In genomic region chr14:94173471-94173884, GRCh38 we compare ENCODE assay signal across 9 cellular contexts. TPM values are rescaled to one million over a fixed set of nuclear protein-coding genes. Genes with fewer than 3 reads are reported as not detected.
A peak's percentile ranks its signal among the peaks of the same experiment; 100 is the strongest.
DNase-seq lines count a peak whose midpoint lies in the region; ATAC-seq, FAIRE-seq and TF ChIP-seq lines count a peak whose summit lies in the region.
"Had no signal": no experiment of that assay in that cellular context is flagged by ENCODE, and none has a peak within 500 bp of the region (broad histone marks: within the 10 kb centered on the region; RNA-seq: fewer than 3 reads in every experiment).

No MANE protein-coding gene starts in this region.

- peak overlapping the region in 10 of 11 experiments; percentile 38 to 67 (median 52); a peak in 13 of 22 replicates for H3K27ac ChIP-seq in BLaER1 treated with 17β-estradiol and CSF1 and Interleukin-3, amounts not matched to agents 10 nM and 100 nM
- H3K27ac ChIP-seq in keratinocyte (ENCODE audit: control insufficient read depth, insufficient read depth, low read length): peak overlapping the region; percentile 64
- H3K27ac ChIP-seq in subcutaneous abdominal adipose tissue (ENCODE audit: low read depth, low read length): no peak overlapping the region

- no peaks in the 10 kb centered on the region for H3K9me1 ChIP-seq in keratinocyte (ENCODE audit: control insufficient read depth, extremely low read depth, insufficient read depth, low read length)

- peak; percentile 12 for ATAC-seq in HG02943 (IDR thresholded peaks at IDR 0.05; ENCODE audit: low read depth, unreplicated experiment)
- ATAC-seq in activated naive CD8-positive, alpha-beta T cell treated with anti-CD3 and anti-CD28 coated beads, Interleukin-2, amount 50 U/mL, for 24 hours: no peak

- H3K27me3 ChIP-seq in BLaER1 treated with 17β-estradiol and CSF1 and Interleukin-3, amounts not matched to agents 10 nM and 100 nM: peaks cover 40 to 58% (median 48%) of the 10 kb centered on the region in 11 experiments
- no peaks in the 10 kb centered on the region for H3K27me3 ChIP-seq in keratinocyte (ENCODE audit: control insufficient read depth, extremely low read depth, insufficient read depth, low read length)
- peaks cover 0 to 22% (median 17%) of the 10 kb centered on the region in 5 donors for H3K27me3 ChIP-seq in subcutaneous abdominal adipose tissue (ENCODE audit: control insufficient read depth in 5 of 5, insufficient read depth in 4 of 5, low read length in 5 of 5)

- peaks cover 29% of the 10 kb centered on the region for H3K4me1 Mint-ChIP-seq in activated naive CD8-positive, alpha-beta T cell treated with anti-CD3 and anti-CD28 coated beads, Interleukin-2, amount 50 U/mL, for 24 hours

- FAIRE-seq in keratinocyte (lab: Jason Lieb, UNC): no peak
- FAIRE-seq in D721Med (lab: Jason Lieb, UNC): no peak
- FAIRE-seq: islet of Langerhans had no signal

- H3K79me2 ChIP-seq in keratinocyte (ENCODE audit: control insufficient read depth, insufficient read depth, low read length): peaks cover 2% of the 10 kb centered on the region

- dilution Hi-C loops in keratinocyte (cut with MboI; ENCODE audit: extremely low pct_ligation_motif_present, low sequenced_read_pairs): no loop called here

- peak overlapping the region; percentile 81 to 97 (median 91) for H3K4me2 ChIP-seq in BLaER1 treated with 17β-estradiol and CSF1 and Interleukin-3, amounts not matched to agents 10 nM and 100 nM
- peak overlapping the region; percentile 83 for H3K4me2 ChIP-seq in keratinocyte (ENCODE audit: control insufficient read depth, extremely low read depth, insufficient read depth, low read depth, low read length)

- no peaks in the 10 kb centered on the region for H3K9me3 Mint-ChIP-seq in activated naive CD8-positive, alpha-beta T cell treated with anti-CD3 and anti-CD28 coated beads, Interleukin-2, amount 50 U/mL, for 24 hours

- TF ChIP-seq CTCF in keratinocyte (optimal IDR thresholded peaks at IDR 0.05 in 1 of 3, IDR thresholded peaks at IDR 0.05 in 1 of 3, conservative IDR thresholded peaks at IDR 0.05 in 1 of 3; ENCODE audit: extremely low read depth in 1 of 3, insufficient read depth in 2 of 3, low read length in 3 of 3) (no peak), D721Med (IDR thresholded peaks at IDR 0.05; ENCODE audit: insufficient read depth, missing control alignments) (no peak)

- H3K4me3 ChIP-seq in BLaER1 treated with 17β-estradiol and CSF1 and Interleukin-3, amounts not matched to agents 10 nM and 100 nM: peak overlapping the region; percentile 67 to 78 (median 71)
- peak overlapping the region; percentile 53 to 94 (median 69) for H3K4me3 ChIP-seq in keratinocyte (ENCODE audit: control insufficient read depth in 2 of 3, extremely low read depth in 1 of 3, insufficient read depth in 2 of 3, low read depth in 1 of 3, low read length in 3 of 3)
- H3K4me3 ChIP-seq in subcutaneous abdominal adipose tissue (ENCODE audit: low read depth in 1 of 5, low read length in 5 of 5): peak overlapping the region; percentile 29 to 69 (median 57)

- H3K9ac ChIP-seq in BLaER1 treated with 17β-estradiol and CSF1 and Interleukin-3, amounts not matched to agents 10 nM and 100 nM: peak overlapping the region; percentile 58 to 78 (median 73); a peak in 20 of 22 replicates
- H3K9ac ChIP-seq in keratinocyte (ENCODE audit: control insufficient read depth, extremely low read depth, insufficient read depth, low read length) (peak overlapping the region; percentile 70), subcutaneous abdominal adipose tissue (ENCODE audit: low read length in 5 of 5) (peak overlapping the region in 3 of 5 donors; percentile 36 to 77 (median 44))

- H3K36me3 ChIP-seq in BLaER1 treated with 17β-estradiol and CSF1 and Interleukin-3, amounts not matched to agents 10 nM and 100 nM: no peaks in the 10 kb centered on the region
- no peaks in the 10 kb centered on the region for H3K36me3 ChIP-seq in keratinocyte (ENCODE audit: control insufficient read depth in 2 of 2, extremely low read depth in 1 of 2, insufficient read depth in 2 of 2, low read length in 2 of 2)
- no peaks in the 10 kb centered on the region for H3K36me3 ChIP-seq in subcutaneous abdominal adipose tissue (ENCODE audit: control insufficient read depth in 5 of 5, insufficient read depth in 5 of 5, low read length in 5 of 5)

- no peak for DNase-seq in activated naive CD8-positive, alpha-beta T cell treated with anti-CD3 and anti-CD28 coated beads, Interleukin-2, amount 50 U/mL, for 24 hours
- DNase-seq in keratinocyte (ENCODE audit: low read depth, low spot score) (no peak), D721Med (ENCODE audit: insufficient read length, low spot score) (no peak), NCI-H226 (no peak)
- no peak for DNase-seq in stimulated activated CD4-positive, alpha-beta T cell treated with anti-CD3 and anti-CD28 coated beads, Interleukin-4, amount 100 ng/mL, for 24 hours

- peaks cover 0 to 17% (median 7%) of the 10 kb centered on the region in 10 experiments; a peak in 14 of 20 replicates for H3K4me1 ChIP-seq in BLaER1 treated with 17β-estradiol and CSF1 and Interleukin-3, amounts not matched to agents 10 nM and 100 nM
- H3K4me1 ChIP-seq in keratinocyte (ENCODE audit: control insufficient read depth, extremely low read depth, insufficient read depth, low read length): peaks cover 31% of the 10 kb centered on the region
- H3K4me1 ChIP-seq in subcutaneous abdominal adipose tissue (ENCODE audit: control insufficient read depth in 5 of 5, insufficient read depth in 5 of 5, low read length in 5 of 5): peaks cover 0 to 20% (median 15%) of the 10 kb centered on the region in 5 donors

- H4K20me1 ChIP-seq in BLaER1 treated with 17β-estradiol and CSF1 and Interleukin-3, amounts not matched to agents 10 nM and 100 nM: peaks cover 0 to 24% (median 0%) of the 10 kb centered on the region in 11 experiments; a peak in 7 of 22 replicates
- H4K20me1 ChIP-seq in keratinocyte (ENCODE audit: control insufficient read depth, extremely low read depth, insufficient read depth, low read length): no peaks in the 10 kb centered on the region

- no peaks in the 10 kb centered on the region for H3K36me3 Mint-ChIP-seq in activated naive CD8-positive, alpha-beta T cell treated with anti-CD3 and anti-CD28 coated beads, Interleukin-2, amount 50 U/mL, for 24 hours (ENCODE audit: low read depth)

- peak overlapping the region; percentile 64 for H3K4me3 Mint-ChIP-seq in activated naive CD8-positive, alpha-beta T cell treated with anti-CD3 and anti-CD28 coated beads, Interleukin-2, amount 50 U/mL, for 24 hours

- H3K27ac Mint-ChIP-seq in activated naive CD8-positive, alpha-beta T cell treated with anti-CD3 and anti-CD28 coated beads, Interleukin-2, amount 50 U/mL, for 24 hours: peak overlapping the region; percentile 50

- peaks cover 41% of the 10 kb centered on the region for H3K27me3 Mint-ChIP-seq in activated naive CD8-positive, alpha-beta T cell treated with anti-CD3 and anti-CD28 coated beads, Interleukin-2, amount 50 U/mL, for 24 hours

- no peaks in the 10 kb centered on the region for H3K9me3 ChIP-seq in BLaER1 treated with 17β-estradiol and CSF1 and Interleukin-3, amounts not matched to agents 10 nM and 100 nM (replicated peaks in 1 of 11)
- no peaks in the 10 kb centered on the region for H3K9me3 ChIP-seq in keratinocyte (ENCODE audit: control insufficient read depth, low read depth, low read length)
- H3K9me3 ChIP-seq in subcutaneous abdominal adipose tissue (ENCODE audit: control insufficient read depth in 5 of 5, low read length in 5 of 5): peaks cover 0 to 3% (median 0%) of the 10 kb centered on the region in 5 donors

- peak overlapping the region; percentile 62 for H2AFZ ChIP-seq in keratinocyte (ENCODE audit: control insufficient read depth, low read length)

RNA-seq across cellular contexts. Expression of gene PPP4R4, which starts 0.6 kb away (rescaled TPM):
- polyA plus RNA-seq in keratinocyte: 8.1 to 9.0 TPM (median 8.9 TPM) in 3 replicates
- 3.3 TPM for polyA plus RNA-seq in keratinocyte (2011; ENCODE audit: low read depth)
- 5.8 and 7.2 TPM in 2 replicates for polyA plus RNA-seq in keratinocyte (2011; cell fraction: cytosol; rRNA removed)
- polyA plus RNA-seq in keratinocyte (2011; cell fraction: nucleus; rRNA removed): 8.4 and 10.8 TPM in 2 replicates
- 4.3 and 5.0 TPM in 2 replicates for polyA plus RNA-seq in keratinocyte (2012; ENCODE audit: low replicate concordance)
- polyA minus RNA-seq in keratinocyte: 11.9 to 22.0 TPM (median 16.6 TPM) in 3 replicates
- polyA minus RNA-seq in keratinocyte (2011; cell fraction: cytosol; rRNA and poly(A)+ RNA removed): 3.1 TPM
- polyA minus RNA-seq in keratinocyte (2011; cell fraction: nucleus; rRNA and poly(A)+ RNA removed): 18.1 and 22.1 TPM in 2 replicates

RNA-seq across cellular contexts. Expression of gene IFI27L2, which starts 44.1 kb away (rescaled TPM):
- polyA plus RNA-seq in keratinocyte: 67.5 to 179 TPM (median 82.2 TPM) in 3 replicates
- polyA plus RNA-seq in keratinocyte (2011; ENCODE audit: low read depth): 13.2 TPM
- 69.1 and 147 TPM in 2 replicates for polyA plus RNA-seq in keratinocyte (2011; cell fraction: cytosol; rRNA removed)
- polyA plus RNA-seq in keratinocyte (2011; cell fraction: nucleus; rRNA removed): 49.5 and 57.5 TPM in 2 replicates
- 92.1 and 193 TPM in 2 replicates for polyA plus RNA-seq in keratinocyte (2012; ENCODE audit: low replicate concordance)
- 32.7 to 59.4 TPM (median 35.4 TPM) in 3 replicates for polyA minus RNA-seq in keratinocyte
- 191 TPM for polyA minus RNA-seq in keratinocyte (2011; cell fraction: cytosol; rRNA and poly(A)+ RNA removed)
- polyA minus RNA-seq in keratinocyte (2011; cell fraction: nucleus; rRNA and poly(A)+ RNA removed): 9.8 and 11.2 TPM in 2 replicates
